In the genomic region with DNA sequence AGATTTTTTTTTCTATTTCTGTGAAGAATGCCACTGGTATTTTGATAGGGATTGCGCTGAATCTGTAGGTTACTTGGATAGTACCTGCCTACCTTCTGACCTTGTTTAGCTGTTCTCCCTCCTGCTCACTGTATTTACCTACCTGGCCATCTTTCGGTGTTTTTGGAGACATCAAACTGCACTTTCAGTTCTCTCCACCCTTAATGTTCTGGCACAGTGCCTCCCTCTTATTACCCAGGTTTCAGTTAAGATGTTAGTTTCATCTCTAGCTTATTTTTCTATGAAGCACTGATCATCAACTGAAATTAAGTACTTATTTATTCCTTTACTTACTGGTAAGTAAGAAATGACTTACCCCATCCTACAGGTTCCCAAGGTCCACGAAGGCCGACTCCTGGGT, we compare ENCODE assay signal across 26 cellular contexts.
"Had no signal": no experiment of that assay in that cellular context is flagged by ENCODE, and none has a peak within 500 bp of the region (broad histone marks: within the 10 kb centered on the region; RNA-seq: fewer than 3 reads in every experiment).

No MANE protein-coding gene starts in this region.

- DNase-seq: activated CD4-positive, alpha-beta T cell treated with anti-CD3 and anti-CD28 coated beads for 1 hour; activated CD4-positive, alpha-beta T cell treated with anti-CD3 and anti-CD28 coated beads for 4 hours; activated CD4-positive, alpha-beta T cell treated with anti-CD3 and anti-CD28 coated beads, Interleukin-2, amount 10 ng/mL, durations not matched to agents 7 days and 5 days; activated CD4-positive, alpha-beta T cell treated with anti-CD3 and anti-CD28 coated beads, Interleukin-2, amount 50 U/mL, for 4 hours; activated CD8-positive, alpha-beta memory T cell treated with anti-CD3 and anti-CD28 coated beads for 24 hours; activated CD8-positive, alpha-beta T cell treated with anti-CD3 and anti-CD28 coated beads for 36 hours; activated effector memory CD4-positive, alpha-beta T cell treated with Interleukin-2 at 50 U/mL for 16 hours; activated gamma-delta T cell treated with Interleukin-2 at 50 U/mL for 16 hours; activated naive CD4-positive, alpha-beta T cell treated with Interleukin-2 at 50 U/mL for 16 hours; activated naive CD8-positive, alpha-beta T cell treated with anti-CD3 and anti-CD28 coated beads for 36 hours; activated naive CD8-positive, alpha-beta T cell treated with anti-CD3 and anti-CD28 coated beads, Interleukin-2, amount 50 U/mL, for 24 hours; activated T-cell treated with anti-CD3 and anti-CD28 coated beads, Interleukin-2, amount 50 U/mL, for 4 hours; central memory CD4-positive, alpha-beta T cell; cerebellar nuclear complex; colonic mucosa; effector CD8-positive, alpha-beta T cell; foreskin fibroblast; head of caudate nucleus; hippocampal formation; T-helper 2 cell had no signal

- H3K4me3 ChIP-seq: adrenal gland, ascending aorta, breast epithelium, cardiac muscle cell, colonic mucosa had no signal

- H3K27ac ChIP-seq: adrenal gland, ascending aorta, breast epithelium, cardiac muscle cell, colonic mucosa had no signal

- H3K4me1 ChIP-seq: adrenal gland, ascending aorta, breast epithelium, colonic mucosa had no signal

- H3K9me3 ChIP-seq: adrenal gland, ascending aorta, breast epithelium, colonic mucosa had no signal

- ATAC-seq: activated CD8-positive, alpha-beta T cell treated with anti-CD3 and anti-CD28 coated beads for 36 hours; activated naive CD8-positive, alpha-beta T cell treated with anti-CD3 and anti-CD28 coated beads, Interleukin-2, amount 50 U/mL, for 24 hours; activated T-cell treated with anti-CD3 and anti-CD28 coated beads, Interleukin-2, amount 50 U/mL, for 4 hours; activated T-helper 17 cell treated with anti-CD3 and anti-CD28 coated beads, Interleukin-2, amount 50 U/mL, for 72 hours; esophagus mucosa had no signal

- H3K36me3 ChIP-seq: adrenal gland, ascending aorta, breast epithelium, cardiac muscle cell, colonic mucosa had no signal

- H3K27me3 ChIP-seq: ascending aorta, cardiac muscle cell, colonic mucosa had no signal
